In the genomic region with DNA sequence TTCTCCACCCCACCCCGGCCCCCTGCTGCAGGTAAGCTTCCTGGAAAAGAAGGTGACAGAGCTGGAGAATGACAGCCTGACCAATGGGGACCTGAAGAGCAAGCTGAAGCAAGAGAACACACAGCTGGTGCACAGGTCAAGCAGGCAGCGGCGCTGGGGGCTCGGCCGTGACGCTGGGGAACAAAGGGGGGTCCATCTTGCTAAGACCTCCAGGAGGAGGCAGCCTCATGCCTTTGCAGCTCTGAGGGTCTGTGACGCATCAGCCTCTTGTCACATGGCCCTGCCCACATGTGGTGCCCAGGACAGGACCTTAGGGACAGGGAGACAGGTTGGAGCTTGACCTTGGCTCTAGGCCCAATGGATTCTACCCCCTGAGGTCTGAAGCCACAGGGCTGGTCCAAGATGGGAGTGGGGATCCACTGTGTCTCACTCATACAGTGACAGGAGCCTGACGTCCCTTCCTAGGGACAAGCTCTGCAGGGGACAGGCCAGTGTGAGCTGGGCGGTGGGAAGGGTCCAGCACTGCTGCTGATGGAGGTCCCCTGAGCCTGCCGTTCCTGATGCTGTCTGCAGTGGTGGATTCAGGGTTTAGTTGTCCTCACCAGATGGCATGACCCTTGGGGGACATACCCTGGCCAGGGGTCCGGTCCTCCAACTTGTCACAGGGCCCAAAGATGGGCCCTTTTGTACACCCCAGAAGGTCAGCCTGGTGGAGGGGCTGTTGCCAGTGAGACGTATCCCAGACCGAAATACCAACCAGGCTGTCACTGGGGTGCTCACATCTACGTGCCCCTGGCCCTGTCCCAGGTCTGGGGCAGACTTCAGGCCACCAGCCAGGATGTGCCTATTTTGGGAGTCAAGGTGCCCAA, we compare ENCODE assay signal across 24 cellular contexts.
"Had no signal": no experiment of that assay in that cellular context is flagged by ENCODE, and none has a peak within 500 bp of the region (broad histone marks: within the 10 kb centered on the region; RNA-seq: fewer than 3 reads in every experiment).

No MANE protein-coding gene starts in this region.

- H2AFZ ChIP-seq: PC-9 had no signal

- H3K4me2 ChIP-seq: PC-9 had no signal

- DNase-seq: activated B cell treated with CpG ODN at 0.5 μM for 24 hours; activated CD4-positive, alpha-beta T cell treated with anti-CD3 and anti-CD28 coated beads for 1 hour; activated CD4-positive, alpha-beta T cell treated with anti-CD3 and anti-CD28 coated beads, Interleukin-2, amount 10 ng/mL, durations not matched to agents 24 days and 14 days; activated CD4-positive, alpha-beta T cell treated with anti-CD3 and anti-CD28 coated beads, Interleukin-2, amount 50 U/mL, for 48 hours; activated CD8-positive, alpha-beta memory T cell treated with anti-CD3 and anti-CD28 coated beads for 24 hours; activated effector memory CD4-positive, alpha-beta T cell treated with Interleukin-2 at 50 U/mL for 16 hours; activated naive CD4-positive, alpha-beta T cell treated with Interleukin-2 at 50 U/mL for 16 hours; activated naive CD8-positive, alpha-beta T cell treated with anti-CD3 and anti-CD28 coated beads, Interleukin-2, amount 50 U/mL, for 24 hours; amniotic stem cell; KG1; NCI-H1048; NCI-H146; NCI-H187 treated with DMSO at 0.1 percent for 48 hours; NCI-H2081 treated with DMSO at 0.1 percent for 48 hours; NCI-H446; NCI-H524; PC-9; SHP77 treated with DMSO at 0.1 percent for 48 hours; T-helper 9 cell had no signal

- H3K27ac ChIP-seq: PC-9 had no signal

- H3K27ac Mint-ChIP-seq: activated B cell treated with CpG ODN at 0.5 μM for 24 hours; activated CD4-positive, alpha-beta T cell treated with anti-CD3 and anti-CD28 coated beads, Interleukin-2, amount 10 ng/mL, durations not matched to agents 24 days and 14 days; activated naive CD4-positive, alpha-beta T cell treated with anti-CD3 and anti-CD28 coated beads, Interleukin-2, amount 50 U/mL, for 72 hours; activated naive CD8-positive, alpha-beta T cell treated with anti-CD3 and anti-CD28 coated beads, Interleukin-2, amount 50 U/mL, for 24 hours; activated T-helper 1 cell treated with anti-CD3 and anti-CD28 coated beads, Interleukin-12 subunit alpha, Interleukin-12 subunit beta, Interleukin-2, Interleukin-4 antibody, amounts not matched to agents 30 ng/mL and 10 ng/mL and 1 ng/mL, durations not matched to agents 14 hours and 24 hours and 36 hours; brain; T-helper 1 cell treated with Interleukin-12 subunit alpha and Interleukin-12 subunit beta and Interleukin-4 antibody, amounts not matched to agents 30 μg/mL and 1 μg/mL, for 36 hours had no signal

- ATAC-seq: activated naive CD8-positive, alpha-beta T cell treated with anti-CD3 and anti-CD28 coated beads, Interleukin-2, amount 50 U/mL, for 24 hours had no signal

- H3K4me3 ChIP-seq: PC-9 had no signal

- FAIRE-seq: astrocyte had no signal

- H3K4me1 Mint-ChIP-seq: activated CD4-positive, alpha-beta T cell treated with anti-CD3 and anti-CD28 coated beads, Interleukin-2, amount 10 ng/mL, durations not matched to agents 24 days and 14 days; activated naive CD8-positive, alpha-beta T cell treated with anti-CD3 and anti-CD28 coated beads, Interleukin-2, amount 50 U/mL, for 24 hours; brain had no signal

- H3K27me3 Mint-ChIP-seq: activated B cell treated with CpG ODN at 0.5 μM for 24 hours; activated CD4-positive, alpha-beta T cell treated with anti-CD3 and anti-CD28 coated beads, Interleukin-2, amount 10 ng/mL, durations not matched to agents 24 days and 14 days; activated naive CD8-positive, alpha-beta T cell treated with anti-CD3 and anti-CD28 coated beads, Interleukin-2, amount 50 U/mL, for 24 hours; brain had no signal

- H3K9me3 Mint-ChIP-seq: activated B cell treated with CpG ODN at 0.5 μM for 24 hours; activated CD4-positive, alpha-beta T cell treated with anti-CD3 and anti-CD28 coated beads, Interleukin-2, amount 10 ng/mL, durations not matched to agents 24 days and 14 days; activated naive CD4-positive, alpha-beta T cell treated with anti-CD3 and anti-CD28 coated beads, Interleukin-2, amount 50 U/mL, for 72 hours; activated naive CD8-positive, alpha-beta T cell treated with anti-CD3 and anti-CD28 coated beads, Interleukin-2, amount 50 U/mL, for 24 hours; activated T-helper 1 cell treated with anti-CD3 and anti-CD28 coated beads, Interleukin-12 subunit alpha, Interleukin-12 subunit beta, Interleukin-2, Interleukin-4 antibody, amounts not matched to agents 30 ng/mL and 10 ng/mL and 1 ng/mL, durations not matched to agents 14 hours and 24 hours and 36 hours; T-helper 1 cell treated with Interleukin-12 subunit alpha and Interleukin-12 subunit beta and Interleukin-4 antibody, amounts not matched to agents 30 μg/mL and 1 μg/mL, for 36 hours had no signal

- H3K4me3 Mint-ChIP-seq: activated B cell treated with CpG ODN at 0.5 μM for 24 hours; activated CD4-positive, alpha-beta T cell treated with anti-CD3 and anti-CD28 coated beads, Interleukin-2, amount 10 ng/mL, durations not matched to agents 24 days and 14 days; activated naive CD8-positive, alpha-beta T cell treated with anti-CD3 and anti-CD28 coated beads, Interleukin-2, amount 50 U/mL, for 24 hours; activated T-helper 1 cell treated with anti-CD3 and anti-CD28 coated beads, Interleukin-12 subunit alpha, Interleukin-12 subunit beta, Interleukin-2, Interleukin-4 antibody, amounts not matched to agents 30 ng/mL and 10 ng/mL and 1 ng/mL, durations not matched to agents 14 hours and 24 hours and 36 hours; brain; T-helper 1 cell treated with Interleukin-12 subunit alpha and Interleukin-12 subunit beta and Interleukin-4 antibody, amounts not matched to agents 30 μg/mL and 1 μg/mL, for 36 hours had no signal
